1 cellular context compared by ENCODE assay signal in the genomic region with DNA sequence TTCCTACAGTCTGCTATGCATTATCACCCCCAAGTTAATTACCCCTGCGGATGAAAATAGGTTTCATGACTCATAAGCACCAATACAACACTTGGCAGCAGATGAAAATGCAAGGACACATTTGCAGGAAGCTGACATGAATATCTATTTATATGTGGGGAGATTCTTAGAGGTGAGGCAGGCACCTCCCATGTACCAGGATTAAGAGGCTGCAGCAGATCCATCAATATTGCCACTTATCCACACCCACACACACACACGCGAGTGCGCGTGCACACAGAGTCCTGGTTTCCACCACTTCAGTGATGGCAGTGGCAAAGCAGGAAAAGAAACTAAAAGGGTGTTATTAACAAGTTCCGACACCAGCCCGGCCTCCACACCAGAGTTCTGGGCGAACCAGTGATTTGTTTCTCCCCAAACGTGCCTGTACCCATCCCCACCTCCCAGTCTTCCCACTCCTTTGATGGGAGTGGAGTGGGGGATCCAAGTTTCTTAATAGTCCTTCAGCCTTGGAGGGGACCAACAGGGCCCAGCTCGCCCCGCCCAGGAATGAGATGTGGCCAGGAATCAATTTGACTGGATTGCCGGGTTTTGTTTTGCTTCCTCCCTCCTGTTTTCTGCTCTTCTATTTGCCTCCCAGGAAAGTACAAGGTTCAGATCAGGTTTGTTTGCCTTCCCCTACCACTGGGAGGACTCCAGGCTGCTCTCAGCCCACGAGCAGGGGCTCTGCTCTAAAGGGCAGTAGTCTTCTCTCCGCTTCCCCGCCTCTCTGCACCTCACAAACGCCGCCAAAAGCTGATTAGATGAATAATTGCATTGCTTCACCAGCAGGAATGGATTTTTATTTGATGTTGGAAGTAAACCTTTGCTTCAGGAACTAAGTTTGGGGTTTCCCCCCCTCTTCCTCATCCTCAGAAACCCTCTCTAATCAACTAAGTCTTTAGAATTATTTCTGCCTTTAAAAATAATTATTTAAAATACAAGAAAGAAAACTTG.
A peak's percentile ranks its signal among the peaks of the same experiment; 100 is the strongest.
TF ChIP-seq lines count a peak whose summit lies in the region.

No MANE protein-coding gene starts in this region.

TF ChIP-seq in liver, 16 proteins besides CTCF, POLR2A, EP300 and RAD21 (continued from another document):
- TF ChIP-seq REST (IDR thresholded peaks at IDR 0.05) (peak; percentile 78), HNF4G (IDR thresholded peaks at IDR 0.05) (peak; percentile 92), SP1 (IDR thresholded peaks at IDR 0.05) (peak; percentile 98), HNF4A (conservative IDR thresholded peaks at IDR 0.05) (peak; percentile 93)
